8 cellular contexts compared by ENCODE assay signal in the genomic region with DNA sequence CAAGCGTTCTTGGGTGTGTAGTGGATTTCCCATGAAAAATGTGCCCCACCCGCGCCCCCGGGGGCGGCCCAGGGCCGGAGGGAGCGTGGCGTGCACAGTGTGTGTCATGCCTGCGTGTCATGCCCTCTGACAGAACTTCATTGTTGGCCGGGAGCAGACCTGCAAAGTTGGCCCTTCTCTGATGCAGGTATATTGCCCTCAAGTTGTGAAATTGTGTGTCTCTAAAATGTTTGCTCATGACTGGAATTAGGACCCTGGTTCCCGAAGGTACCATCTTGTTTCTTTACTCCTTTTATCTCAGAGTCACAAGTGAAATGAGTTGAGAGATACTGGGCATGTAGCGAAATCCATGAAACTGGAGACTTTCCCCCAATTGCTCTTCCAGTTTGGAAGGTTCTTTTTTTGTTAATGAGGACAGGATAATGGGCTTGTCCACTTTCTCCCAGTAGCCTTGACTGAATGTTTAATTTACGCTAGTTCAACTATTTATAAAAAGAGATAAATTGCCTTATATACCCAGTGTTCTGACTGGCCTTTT. TPM values are rescaled to one million over a fixed set of nuclear protein-coding genes. Genes with fewer than 3 reads are reported as not detected.
DNase-seq lines count a peak whose midpoint lies in the region; ATAC-seq and TF ChIP-seq lines count a peak whose summit lies in the region.

No MANE protein-coding gene starts in this region.

- DNase-seq in NB4 (ENCODE audit: low read depth) (peak; percentile 56), activated T-cell treated with anti-CD3 and anti-CD28 coated beads for 48 hours (ENCODE audit: low read depth) (peak; percentile 46), fibroblast of lung (ENCODE audit: low read depth in 2 of 2) (peak; percentile 12 to 37), neural crest cell (ENCODE audit: low read depth, low spot score) (no peak), NCI-H187 treated with DMSO at 0.1 percent for 48 hours (lab: John Stamatoyannopoulos, UW) (no peak)

- H3K36me3 Mint-ChIP-seq in neural crest cell (ENCODE audit: low read depth) = no peaks in the 10 kb centered on the region

- TF ChIP-seq CTCF in NB4 (IDR thresholded peaks at IDR 0.05; ENCODE audit: low read depth, low read length) (no peak), fibroblast of lung (conservative IDR thresholded peaks at IDR 0.05 in 1 of 2, IDR thresholded peaks at IDR 0.05 in 1 of 2; ENCODE audit: low read depth in 1 of 2, low read length in 2 of 2) (no peak), neural crest cell (conservative IDR thresholded peaks at IDR 0.05) (no peak)

- H2AFZ ChIP-seq in ACC112 (ENCODE audit: low read length, unreplicated experiment) (peak overlapping the region; percentile 34), fibroblast of lung (ENCODE audit: low read length) (peak overlapping the region; percentile 93)

- peak overlapping the region; percentile 97 for H3K4me3 Mint-ChIP-seq in neural crest cell

- H4K20me1 ChIP-seq in fibroblast of lung (ENCODE audit: control insufficient read depth, extremely low read depth, insufficient read depth, low read length) = no peaks in the 10 kb centered on the region

- ATAC-seq in GM21526 (IDR thresholded peaks at IDR 0.05; ENCODE audit: low FRiP score, unreplicated experiment) = peak; percentile 14

- peak overlapping the region; percentile 81 for H3K27ac ChIP-seq in ACC112 (ENCODE audit: low read depth, low read length)
- peak overlapping the region; percentile 96 for H3K27ac ChIP-seq in fibroblast of lung (ENCODE audit: insufficient read depth, low read length)
- H3K27ac ChIP-seq in thymus (ENCODE audit: low read depth) = peak overlapping the region; percentile 91

- H3K36me3 ChIP-seq in ACC112 (ENCODE audit: insufficient read depth, low read length) = no peaks in the 10 kb centered on the region
- H3K36me3 ChIP-seq in fibroblast of lung (ENCODE audit: control insufficient read depth, insufficient read depth, low read length) = no peaks in the 10 kb centered on the region
- H3K36me3 ChIP-seq in thymus (ENCODE audit: control insufficient read depth, insufficient read depth) = no peaks in the 10 kb centered on the region

- H3K4me1 ChIP-seq in ACC112 (ENCODE audit: control insufficient read depth, insufficient read depth, low read length, unreplicated experiment) = peaks cover 38% of the 10 kb centered on the region
- H3K4me1 ChIP-seq in fibroblast of lung (ENCODE audit: control insufficient read depth, extremely low read depth, insufficient read depth, low read length) = no peaks in the 10 kb centered on the region
- H3K4me1 ChIP-seq in thymus (ENCODE audit: control insufficient read depth, insufficient read depth, low read length) = peaks cover 6% of the 10 kb centered on the region

- WGBS in thymus = 16% methylated on average over 13 of the region's 13 CpGs

- no peaks in the 10 kb centered on the region for H3K27me3 ChIP-seq in ACC112 (ENCODE audit: insufficient read depth, low read length)
- no peaks in the 10 kb centered on the region for H3K27me3 ChIP-seq in fibroblast of lung (ENCODE audit: control insufficient read depth, insufficient read depth, low read length)
- no peaks in the 10 kb centered on the region for H3K27me3 ChIP-seq in thymus (ENCODE audit: control insufficient read depth, insufficient read depth)

- H3K4me1 Mint-ChIP-seq in neural crest cell = peaks cover 13% of the 10 kb centered on the region

- H3K9ac ChIP-seq in fibroblast of lung (ENCODE audit: insufficient read depth, low read length) = peak overlapping the region; percentile 94

- peak overlapping the region; percentile 64 for H3K4me2 ChIP-seq in fibroblast of lung (ENCODE audit: extremely low read depth, insufficient read depth, low read length)

- peak overlapping the region; percentile 98 for H3K27ac Mint-ChIP-seq in neural crest cell (ENCODE audit: unreplicated experiment)

- H3K9me3 Mint-ChIP-seq in neural crest cell = no peaks in the 10 kb centered on the region

- no peak for TF ChIP-seq POLR2A in NB4 (IDR thresholded peaks at IDR 0.05; ENCODE audit: extremely low read depth, insufficient read length)

- no peaks in the 10 kb centered on the region for H3K9me3 ChIP-seq in fibroblast of lung (ENCODE audit: control insufficient read depth, insufficient read depth, low read depth, low read length)
- H3K9me3 ChIP-seq in thymus (ENCODE audit: control insufficient read depth) = no peaks in the 10 kb centered on the region

- no peaks in the 10 kb centered on the region for H3K27me3 Mint-ChIP-seq in neural crest cell (ENCODE audit: low read depth)

- H3K4me3 ChIP-seq in ACC112 (ENCODE audit: low read depth, low read length) = peak overlapping the region; percentile 84
- H3K4me3 ChIP-seq in NB4 (ENCODE audit: low read depth, low read length) = peak overlapping the region; percentile 87
- peak overlapping the region; percentile 69 to 91 (median 80) for H3K4me3 ChIP-seq in fibroblast of lung (replicated peaks in 1 of 4; ENCODE audit: control extremely low read depth in 1 of 4, insufficient read depth in 1 of 4, low read depth in 3 of 4, low read length in 4 of 4)
- H3K4me3 ChIP-seq in thymus (ENCODE audit: low read length) = peak overlapping the region; percentile 90

- H3K79me2 ChIP-seq in ACC112 (ENCODE audit: control insufficient read depth, insufficient read depth, low read length, unreplicated experiment) = peaks cover 52% of the 10 kb centered on the region
- H3K79me2 ChIP-seq in fibroblast of lung (ENCODE audit: control insufficient read depth, insufficient read depth, low read length) = peaks cover 34% of the 10 kb centered on the region

RNA-seq across cellular contexts. Expression of a gene that starts 26.2 kb away (rescaled TPM):
- 18.2 and 25.3 TPM in 2 replicates for total RNA-seq in fibroblast of lung
- 44.2 and 47.8 TPM in 2 replicates for polyA plus RNA-seq in fibroblast of lung
- polyA plus RNA-seq in fibroblast of lung (2012) = 36.5 and 41.9 TPM in 2 replicates
- 5.7 and 6.2 TPM in 2 replicates for polyA minus RNA-seq in fibroblast of lung (ENCODE audit: low replicate concordance)
- total RNA-seq in neural crest cell = 35.6 and 38.2 TPM in 2 replicates
- 32.0 TPM for polyA plus RNA-seq in thymus

RNA-seq across cellular contexts. Expression of a gene that starts 26.6 kb away (rescaled TPM):
- total RNA-seq in fibroblast of lung (21.8 and 28.4 TPM in 2 replicates), neural crest cell (69.5 and 73.1 TPM in 2 replicates)
- polyA plus RNA-seq in fibroblast of lung (46.1 and 55.3 TPM in 2 replicates), thymus (14.9 TPM)
- 27.4 and 29.1 TPM in 2 replicates for polyA plus RNA-seq in fibroblast of lung (2012)
- polyA minus RNA-seq in fibroblast of lung (ENCODE audit: low replicate concordance) = 15.3 and 15.7 TPM in 2 replicates

Comparison
In these comparisons a context has a peak if more than half of its experiments do, and no peak if none do; other contexts are left out.
1. DNase-seq: peak in NB4 (single experiment), activated T-cell treated with anti-CD3 and anti-CD28 coated beads for 48 hours (single experiment) and fibroblast of lung (2 of 2); none in neural crest cell (single experiment) and NCI-H187 treated with DMSO at 0.1 percent for 48 hours (single experiment).
2. Peak in every context shown above with its lines, with median percentiles within 50 percentile points of each other: H3K27ac ChIP-seq and H3K4me3 ChIP-seq.